In the genomic region with DNA sequence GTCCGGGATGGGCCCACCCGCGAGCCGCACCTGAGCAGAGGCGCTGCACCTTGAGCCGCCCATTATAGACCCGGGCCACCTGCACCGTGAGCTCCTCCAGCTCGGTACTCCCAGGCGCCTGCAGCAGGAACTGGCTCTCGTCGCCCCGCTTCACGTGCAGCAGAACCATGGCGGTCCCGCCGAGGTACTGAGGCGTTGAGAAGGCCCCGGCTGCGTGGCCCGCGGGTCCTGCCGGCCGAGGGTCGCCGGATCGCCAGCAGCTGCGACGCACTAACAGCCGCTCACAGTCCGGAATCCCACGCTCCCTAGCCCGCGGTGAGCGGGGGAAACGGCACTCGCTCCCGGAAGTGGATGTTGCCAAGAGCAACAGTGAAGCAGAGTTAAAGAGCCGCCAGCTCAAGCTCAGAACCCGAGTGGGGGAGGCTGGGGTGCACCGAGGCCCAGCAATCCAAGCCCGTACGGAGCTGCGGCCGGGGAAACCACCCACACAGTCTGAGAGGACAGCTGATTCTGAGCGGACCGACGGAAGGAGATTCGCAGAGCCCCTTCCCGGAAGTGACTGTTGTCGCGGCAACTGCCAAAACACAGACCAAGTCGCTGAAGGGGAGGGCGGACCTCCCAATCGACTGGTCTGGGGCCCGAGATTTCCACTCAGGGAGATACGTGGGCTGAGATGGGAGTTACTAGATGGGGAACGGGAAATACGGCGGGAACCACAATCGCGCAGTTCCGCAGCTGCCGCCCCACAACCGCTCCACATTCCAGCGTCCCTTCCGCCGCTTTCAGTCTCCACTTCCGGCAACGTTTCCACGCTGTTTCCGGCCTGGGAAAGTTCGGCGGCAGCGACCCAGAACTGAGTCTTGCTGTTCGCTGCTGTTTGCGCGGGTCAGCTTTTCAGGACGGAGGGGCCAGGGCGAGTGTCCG, we compare ENCODE assay signal across 8 cellular contexts. TPM values are rescaled to one million over a fixed set of nuclear protein-coding genes. Genes with fewer than 3 reads are reported as not detected.
DNase-seq lines count a peak whose midpoint lies in the region; ATAC-seq, FAIRE-seq and TF ChIP-seq lines count a peak whose summit lies in the region.

A gene with protein sequence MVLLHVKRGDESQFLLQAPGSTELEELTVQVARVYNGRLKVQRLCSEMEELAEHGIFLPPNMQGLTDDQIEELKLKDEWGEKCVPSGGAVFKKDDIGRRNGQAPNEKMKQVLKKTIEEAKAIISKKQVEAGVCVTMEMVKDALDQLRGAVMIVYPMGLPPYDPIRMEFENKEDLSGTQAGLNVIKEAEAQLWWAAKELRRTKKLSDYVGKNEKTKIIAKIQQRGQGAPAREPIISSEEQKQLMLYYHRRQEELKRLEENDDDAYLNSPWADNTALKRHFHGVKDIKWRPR (minus strand): TSS at position 303 of the 924 bp plus-strand sequence. CDS start 134 bp downstream, at position 169.

- H2AFZ ChIP-seq in H1 (ENCODE audit: low read length) (peak within 1 kb of the TSS; percentile 99), mesenchymal stem cell (ENCODE audit: low read depth, low read length) (peak within 1 kb of the TSS; percentile 100)

- peak within 1 kb of the TSS; percentile 91 for H2BK5ac ChIP-seq in H1 (ENCODE audit: low read depth, low read length)
- H2BK5ac ChIP-seq in mesenchymal stem cell (ENCODE audit: low read depth, low read length, poor library complexity, severe bottlenecking) = peak within 1 kb of the TSS; percentile 91

- H3K9me3 ChIP-seq in H1 (ENCODE audit: insufficient read depth in 2 of 2, low read depth in 1 of 2, low read length in 1 of 2) = no peaks in the 10 kb centered on the region
- no peaks in the 10 kb centered on the region for H3K9me3 ChIP-seq in mesenchymal stem cell (ENCODE audit: control insufficient read depth, low read length)

- peak within 1 kb of the TSS; percentile 79 for H4K91ac ChIP-seq in H1 (replicated peaks; ENCODE audit: insufficient read length, low read length)
- peak within 1 kb of the TSS; percentile 9 for H4K91ac ChIP-seq in mesenchymal stem cell (ENCODE audit: low read length)

- H3K23ac ChIP-seq in H1 (ENCODE audit: insufficient read length) (no peak within 1 kb of the TSS), mesenchymal stem cell (ENCODE audit: low read length in 2 of 2) (peak within 1 kb of the TSS in 1 of 2 experiments; percentile 80)

- TF ChIP-seq EP300 in H1 (IDR thresholded peaks at IDR 0.05; ENCODE audit: borderline replicate concordance in 1 of 2, low read depth in 2 of 2, low read length in 2 of 2) = no peak

- FAIRE-seq in H1 (lab: Jason Lieb, UNC) = no peak

- no peak within 1 kb of the TSS for H3K14ac ChIP-seq in H1 (ENCODE audit: insufficient read length)
- H3K14ac ChIP-seq in mesenchymal stem cell (ENCODE audit: low read length in 2 of 2) = peak within 1 kb of the TSS in 1 of 2 experiments; percentile 60

- TF ChIP-seq CTCF in H1 (IDR thresholded peaks at IDR 0.05; ENCODE audit: control extremely low read depth in 1 of 3, insufficient read depth in 1 of 3, low read depth in 1 of 3, low read length in 3 of 3) = no peak

- POLR2A ChIA-PET in H1 (lab: Charles Lee; ENCODE audit: partially characterized antibody) = interaction anchor here (1.0 to 1.7 kb wide), 3 partner anchors 8 to 220 kb away, joined by 3 to 5 read pairs (median 4); no protein-coding TSS in a partner anchor

- H3K18ac ChIP-seq in H1 (ENCODE audit: extremely low read depth, low read length) (peak within 1 kb of the TSS; percentile 85), mesenchymal stem cell (ENCODE audit: low read depth in 1 of 2, low read length in 2 of 2) (peak within 1 kb of the TSS; percentile 85 to 98)

- TF ChIP-seq RAD21 in H1 (IDR thresholded peaks at IDR 0.05 in 1 of 2, conservative IDR thresholded peaks at IDR 0.05 in 1 of 2; ENCODE audit: low read depth in 2 of 2, low read length in 2 of 2) = no peak

- H2BK120ac ChIP-seq in H1 (replicated peaks; ENCODE audit: low read depth, low read length) (no peak within 1 kb of the TSS), mesenchymal stem cell (ENCODE audit: low read depth, low read length) (peak within 1 kb of the TSS; percentile 71)

- H3K79me2 ChIP-seq in H1 (ENCODE audit: control insufficient read depth in 1 of 2, insufficient read depth in 2 of 2, low read length in 2 of 2) = peaks cover 0 to 27% of the 10 kb centered on the region in 2 experiments; a peak in 2 of 4 replicates

- H2BK20ac ChIP-seq in H1 (ENCODE audit: low read length) = no peak within 1 kb of the TSS

- H4K5ac ChIP-seq in H1 (ENCODE audit: insufficient read length, low read depth, low read length) = peak within 1 kb of the TSS; percentile 94

- H3K79me1 ChIP-seq in H1 (ENCODE audit: low read depth, low read length) = 0 out of 2 replicates have a peak, but pooled peaks cover 2% of the 10 kb centered on the region
- peaks cover 9% of the 10 kb centered on the region for H3K79me1 ChIP-seq in mesenchymal stem cell (replicated peaks; ENCODE audit: low read length, poor library complexity, severe bottlenecking)

- no peaks in the 10 kb centered on the region; a peak in 1 of 7 replicates for H3K4me1 ChIP-seq in H1 (replicated peaks in 1 of 4; ENCODE audit: control insufficient read depth in 3 of 4, insufficient read depth in 4 of 4, low read length in 3 of 4)
- H3K4me1 ChIP-seq in mesenchymal stem cell (ENCODE audit: control insufficient read depth, insufficient read depth, low read depth, low read length) = peaks cover 9% of the 10 kb centered on the region

- H2BK12ac ChIP-seq in H1 (ENCODE audit: low read depth, low read length) (no peak within 1 kb of the TSS; the same call in 1 of the 2 replicates), mesenchymal stem cell (ENCODE audit: low read length in 2 of 2) (peak within 1 kb of the TSS in 1 of 2 experiments; percentile 37)

- H4K20me1 ChIP-seq in H1 (replicated peaks in 1 of 2; ENCODE audit: control insufficient read depth in 1 of 2, insufficient read depth in 2 of 2, low read length in 2 of 2) = no peaks in the 10 kb centered on the region

- H3K4me3 ChIP-seq in H1 (ENCODE audit: extremely low read depth in 1 of 4, insufficient read depth in 2 of 4, low read depth in 3 of 4, low read length in 4 of 4) (peak within 1 kb of the TSS; percentile 81 to 99 (median 96)), mesenchymal stem cell (ENCODE audit: insufficient read depth in 1 of 2, low read depth in 1 of 2, low read length in 2 of 2) (peak within 1 kb of the TSS; percentile 94 to 95)

- H4K8ac ChIP-seq in H1 (ENCODE audit: extremely low read depth, insufficient read depth, low read length) (peak within 1 kb of the TSS; percentile 94), mesenchymal stem cell (ENCODE audit: low read length) (peak within 1 kb of the TSS; percentile 79)

- 0% methylated on average over 81 of the region's 81 CpGs; no CpG with 5 or more reads in 1 of the 2 experiments for WGBS in H1 (ENCODE audit: extremely low coverage in 1 of 2, insufficient coverage in 1 of 2, insufficient read length in 1 of 2, insufficient replicate concordance in 2 of 2, low coverage in 1 of 2, low lambda C conversion rate in 2 of 2, missing lambda C conversion rate in 1 of 2), 2 experiments
- under 1% methylated on average over 80 of the region's 81 CpGs for WGBS in mesenchymal stem cell

- peak within 1 kb of the TSS; percentile 52 for H3K56ac ChIP-seq in H1 (replicated peaks; ENCODE audit: insufficient read length, low read depth, low read length)

- peak; percentile 86 for ATAC-seq in GM19468 (IDR thresholded peaks at IDR 0.05; ENCODE audit: extremely low read depth, unreplicated experiment)

- H2BK15ac ChIP-seq in H1 (ENCODE audit: low read length) (no peak within 1 kb of the TSS), mesenchymal stem cell (ENCODE audit: low read depth, poor library complexity, severe bottlenecking) (peak within 1 kb of the TSS; percentile 60)

- CTCF ChIA-PET in H1 (lab: Charles Lee; ENCODE audit: partially characterized antibody) = interaction anchor here (0.9 to 1.5 kb wide), 4 partner anchors 15 to 210 kb away, joined by 3 read pairs; a partner anchor contains a TSS

- DNase-seq in CMK (ENCODE audit: low read depth) (peak; percentile 86), HS-5 (ENCODE audit: low read depth) (peak; percentile 76), NOMO-1 treated with DMSO at 0.1 percent for 48 hours (lab: John Stamatoyannopoulos, UW; ENCODE audit: unreplicated experiment) (peak; percentile 90), H1 (ENCODE audit: low read depth in 1 of 2, low spot score in 2 of 2) (peak; percentile 54 to 89), mesenchymal stem cell (peak; percentile 98)
- DNase-seq in activated CD8-positive, alpha-beta memory T cell treated with anti-CD3 and anti-CD28 coated beads for 48 hours (ENCODE audit: low read depth in 2 of 3, low spot score in 2 of 3) = peak; percentile 64 to 80 (median 77)
- peak; percentile 75 for DNase-seq in stimulated activated CD8-positive, alpha-beta memory T cell treated with anti-CD3 and anti-CD28 coated beads, Interleukin-12 subunit alpha, Interleukin-12 subunit beta, amount 100 ng/mL, for 4 hours (ENCODE audit: low read depth)

- H3K27ac ChIP-seq in H1 (ENCODE audit: low read depth, low read length) (peak within 1 kb of the TSS; percentile 95), mesenchymal stem cell (ENCODE audit: low read length, poor library complexity, severe bottlenecking) (peak within 1 kb of the TSS; percentile 98)

- H3K9ac ChIP-seq in H1 (replicated peaks in 1 of 4; ENCODE audit: extremely low read depth in 1 of 4, low read depth in 3 of 4, low read length in 3 of 4) (peak within 1 kb of the TSS; percentile 72 to 92 (median 84)), mesenchymal stem cell (ENCODE audit: low read length) (peak within 1 kb of the TSS; percentile 99)

- H3K4ac ChIP-seq in H1 (replicated peaks; ENCODE audit: insufficient read length, low read depth, low read length) (no peak within 1 kb of the TSS), mesenchymal stem cell (ENCODE audit: low read depth in 1 of 2, low read length in 2 of 2) (peak within 1 kb of the TSS in 1 of 2 experiments; percentile 87)

- peaks cover 2 to 26% (median 12%) of the 10 kb centered on the region in 4 experiments; a peak in 7 of 8 replicates for H3K36me3 ChIP-seq in H1 (ENCODE audit: control insufficient read depth in 2 of 4, insufficient read depth in 4 of 4, low read length in 3 of 4)
- H3K36me3 ChIP-seq in mesenchymal stem cell (ENCODE audit: control insufficient read depth in 1 of 2, insufficient read depth in 2 of 2, low read depth in 1 of 2, low read length in 2 of 2) = peaks cover 9 to 23% of the 10 kb centered on the region in 2 experiments

- peak within 1 kb of the TSS; percentile 74 to 85 for H3K4me2 ChIP-seq in H1 (ENCODE audit: insufficient read depth in 1 of 2, low read depth in 2 of 2, low read length in 2 of 2)
- peak within 1 kb of the TSS; percentile 83 for H3K4me2 ChIP-seq in mesenchymal stem cell (ENCODE audit: low read length, poor library complexity, severe bottlenecking)

- H2AK5ac ChIP-seq in H1 (ENCODE audit: low read depth, low read length) (no peak within 1 kb of the TSS), mesenchymal stem cell (ENCODE audit: low read length, severe bottlenecking) (no peak within 1 kb of the TSS)

- H3K27me3 ChIP-seq in H1 (replicated peaks in 1 of 4; ENCODE audit: control insufficient read depth in 3 of 4, extremely low read depth in 1 of 4, insufficient read depth in 3 of 4, low read length in 3 of 4) (no peaks in the 10 kb centered on the region), mesenchymal stem cell (ENCODE audit: control insufficient read depth in 1 of 2, insufficient read depth in 1 of 2, low read length in 2 of 2) (no peaks in the 10 kb centered on the region)

- H3K23me2 ChIP-seq in H1 (ENCODE audit: low read depth, low read length) = peaks cover 8% of the 10 kb centered on the region

- peak in 1 of 2 experiments; percentile 77; a peak in 2 of 3 replicates for TF ChIP-seq POLR2A in H1 (IDR thresholded peaks at IDR 0.05; ENCODE audit: control extremely low read depth in 1 of 2, low read depth in 2 of 2, low read length in 2 of 2)

RNA-seq across cellular contexts. Expression of the gene that starts here (rescaled TPM):
- 68.1 and 69.6 TPM in 2 replicates for total RNA-seq in H1 (2021; fragmentation: NEBNext Ultra II Directional; extraction: Animal tissue kit (Norgen Biotek cat#: 25700))
- 43.0 and 47.8 TPM in 2 replicates for polyA plus RNA-seq in H1 (2011; rRNA removed)
- 70.3 TPM for polyA plus RNA-seq in H1 (2011; cell fraction: cytosol; rRNA removed)
- polyA plus RNA-seq in H1 (2011; cell fraction: nucleus; rRNA removed) = 32.8 TPM
- 77.4 to 91.3 TPM (median 77.8 TPM) in 4 replicates for polyA plus RNA-seq in H1 (2012, experiment 1 of 2)
- 20.5 TPM for polyA plus RNA-seq in H1 (2012, experiment 2 of 2)
- polyA plus RNA-seq in H1 (2013, experiment 1 of 2) = 95.7 TPM
- 94.4 TPM for polyA plus RNA-seq in H1 (2013, experiment 2 of 2)
- polyA minus RNA-seq in H1 (2011; rRNA and poly(A)+ RNA removed) = 7.4 and 9.2 TPM in 2 replicates
- 27.7 TPM for polyA minus RNA-seq in H1 (2011; cell fraction: cytosol; rRNA and poly(A)+ RNA removed)
- 17.3 TPM for polyA minus RNA-seq in H1 (2011; cell fraction: nucleus; rRNA and poly(A)+ RNA removed)
- 48.8 TPM for polyA plus RNA-seq in mesenchymal stem cell (2013, experiment 1 of 2)
- 51.4 TPM for polyA plus RNA-seq in mesenchymal stem cell (2013, experiment 2 of 2)

Comparison
In these comparisons a context has a peak if more than half of its experiments do, and no peak if none do; other contexts are left out.
1. Peak in every context shown above with its lines: DNase-seq, ATAC-seq, H3K4me3 ChIP-seq and H3K27ac ChIP-seq.